ENCODE assay signal across 14 cellular contexts in genomic region chr2:229775614-229776313, GRCh38.
A peak's percentile ranks its signal among the peaks of the same experiment; 100 is the strongest.
DNase-seq lines count a peak whose midpoint lies in the region; ATAC-seq and TF ChIP-seq lines count a peak whose summit lies in the region.
"Had no signal": no experiment of that assay in that cellular context is flagged by ENCODE, and none has a peak within 500 bp of the region (broad histone marks: within the 10 kb centered on the region; RNA-seq: fewer than 3 reads in every experiment).

No MANE protein-coding gene starts in this region.

- DNase-seq in CD4-positive, alpha-beta T cell = no peak
- DNase-seq in Jurkat, Clone E6-1 (ENCODE audit: low read depth, low spot score) = peak; percentile 31
- peak; percentile 15 to 48 for DNase-seq in fibroblast of lung (ENCODE audit: low read depth in 2 of 2)
- DNase-seq in ACHN = no peak
- no peak for DNase-seq in NCI-H2227 (lab: John Stamatoyannopoulos, UW; ENCODE audit: unreplicated experiment)
- no peak for DNase-seq in SKM-1 treated with dmso at 0.1 percent for 144 hours (lab: John Stamatoyannopoulos, UW; ENCODE audit: unreplicated experiment)
- DNase-seq in left ventricle myocardium superior = no peak
- DNase-seq: NCI-H2029; nephron progenitor cell; stimulated activated CD8-positive, alpha-beta memory T cell treated with anti-CD3 and anti-CD28 coated beads, Interleukin-4, amount 100 ng/mL, for 48 hours had no signal

- no peak overlapping the region for H3K4me3 ChIP-seq in Jurkat, Clone E6-1 (ENCODE audit: low read length)
- no peak overlapping the region for H3K4me3 ChIP-seq in fibroblast of lung (replicated peaks in 1 of 4; ENCODE audit: control extremely low read depth in 1 of 4, insufficient read depth in 1 of 4, low read depth in 3 of 4, low read length in 4 of 4)
- H3K4me3 ChIP-seq: smooth muscle cell had no signal

- POLR2A ChIA-PET in CD4-positive, alpha-beta T cell (lab: Charles Lee) = no interaction called here

- H3K27ac ChIP-seq in CD4-positive, alpha-beta T cell (ENCODE audit: low read depth, low read length) = no peak overlapping the region
- no peak overlapping the region for H3K27ac ChIP-seq in fibroblast of lung (ENCODE audit: insufficient read depth, low read length)

- peaks cover 5% of the 10 kb centered on the region for H3K79me2 ChIP-seq in fibroblast of lung (ENCODE audit: control insufficient read depth, insufficient read depth, low read length)

- CTCF ChIA-PET in CD4-positive, alpha-beta T cell (lab: Charles Lee) = no interaction called here

- peak overlapping the region; percentile 68 for H3K27ac Mint-ChIP-seq in CD4-positive, alpha-beta T cell
- H3K27ac Mint-ChIP-seq: CD14-positive monocyte, nephron progenitor cell had no signal

- peaks cover 8% of the 10 kb centered on the region for H3K36me3 ChIP-seq in fibroblast of lung (ENCODE audit: control insufficient read depth, insufficient read depth, low read length)

- no peaks in the 10 kb centered on the region for H3K9me3 Mint-ChIP-seq in CD4-positive, alpha-beta T cell
- H3K9me3 Mint-ChIP-seq: CD14-positive monocyte, nephron progenitor cell had no signal

- no peak for TF ChIP-seq CTCF in CD4-positive, alpha-beta T cell (IDR thresholded peaks at IDR 0.05)
- no peak for TF ChIP-seq CTCF in fibroblast of lung (conservative IDR thresholded peaks at IDR 0.05 in 1 of 2, IDR thresholded peaks at IDR 0.05 in 1 of 2; ENCODE audit: low read depth in 1 of 2, low read length in 2 of 2)

- H3K4me1 Mint-ChIP-seq in CD4-positive, alpha-beta T cell (ENCODE audit: low read depth) = peaks cover 35% of the 10 kb centered on the region
- H3K4me1 Mint-ChIP-seq: CD14-positive monocyte had no signal

- in situ Hi-C loops in ACHN (cut with HindIII; ENCODE audit: low pct_ligation_motif_present, low pct_unique_long_range_greater_than_20kb, low sequenced_read_pairs) = no loop called here

- no peaks in the 10 kb centered on the region for H3K9me3 ChIP-seq in CD4-positive, alpha-beta T cell (ENCODE audit: control insufficient read depth, low read length)
- H3K9me3 ChIP-seq in fibroblast of lung (ENCODE audit: control insufficient read depth, insufficient read depth, low read depth, low read length) = no peaks in the 10 kb centered on the region

- H3K4me1 ChIP-seq in fibroblast of lung (ENCODE audit: control insufficient read depth, extremely low read depth, insufficient read depth, low read length) = peaks cover 2% of the 10 kb centered on the region

- no peak overlapping the region for H3K9ac ChIP-seq in fibroblast of lung (ENCODE audit: insufficient read depth, low read length)

- no peak overlapping the region for H3K4me2 ChIP-seq in fibroblast of lung (ENCODE audit: extremely low read depth, insufficient read depth, low read length)
- H3K4me2 ChIP-seq: smooth muscle cell had no signal

- ATAC-seq in CD4-positive, alpha-beta T cell (ENCODE audit: poor library complexity) = no peak
- peak; percentile 65 for ATAC-seq in GM18909 (IDR thresholded peaks at IDR 0.05; ENCODE audit: poor library complexity, unreplicated experiment)
- no peak for ATAC-seq in left ventricle myocardium superior
- ATAC-seq: Panc1 had no signal

- no peaks in the 10 kb centered on the region for H3K27me3 Mint-ChIP-seq in CD4-positive, alpha-beta T cell

- no peaks in the 10 kb centered on the region for H4K20me1 ChIP-seq in fibroblast of lung (ENCODE audit: control insufficient read depth, extremely low read depth, insufficient read depth, low read length)

- no peak overlapping the region for H3K4me3 Mint-ChIP-seq in CD4-positive, alpha-beta T cell
- H3K4me3 Mint-ChIP-seq: CD14-positive monocyte, nephron progenitor cell had no signal

- H3K27me3 ChIP-seq in CD4-positive, alpha-beta T cell (ENCODE audit: control insufficient read depth, insufficient read depth, low read length) = no peaks in the 10 kb centered on the region
- no peaks in the 10 kb centered on the region for H3K27me3 ChIP-seq in fibroblast of lung (ENCODE audit: control insufficient read depth, insufficient read depth, low read length)

- intact Hi-C loops in CD4-positive, alpha-beta T cell (cut with DNase I, micrococcal nuclease) = no loop called here
- intact Hi-C loops in left ventricle myocardium superior (cut with micrococcal nuclease) = no loop called here

- H2AFZ ChIP-seq in fibroblast of lung (ENCODE audit: low read length) = no peak overlapping the region

- peaks cover 100% of the 10 kb centered on the region for H3K36me3 Mint-ChIP-seq in CD4-positive, alpha-beta T cell (ENCODE audit: low read depth)

Comparison
In these comparisons a context has a peak if more than half of its experiments do, and no peak if none do; other contexts are left out.
1. DNase-seq: peak in Jurkat, Clone E6-1 (single experiment) and fibroblast of lung (2 of 2); none in CD4-positive, alpha-beta T cell (0 of 10), ACHN (single experiment), NCI-H2227 (single experiment), SKM-1 treated with dmso at 0.1 percent for 144 hours (single experiment) and left ventricle myocardium superior (single experiment).